Comparison of ENCODE assay signal across 24 cellular contexts in the genomic region with DNA sequence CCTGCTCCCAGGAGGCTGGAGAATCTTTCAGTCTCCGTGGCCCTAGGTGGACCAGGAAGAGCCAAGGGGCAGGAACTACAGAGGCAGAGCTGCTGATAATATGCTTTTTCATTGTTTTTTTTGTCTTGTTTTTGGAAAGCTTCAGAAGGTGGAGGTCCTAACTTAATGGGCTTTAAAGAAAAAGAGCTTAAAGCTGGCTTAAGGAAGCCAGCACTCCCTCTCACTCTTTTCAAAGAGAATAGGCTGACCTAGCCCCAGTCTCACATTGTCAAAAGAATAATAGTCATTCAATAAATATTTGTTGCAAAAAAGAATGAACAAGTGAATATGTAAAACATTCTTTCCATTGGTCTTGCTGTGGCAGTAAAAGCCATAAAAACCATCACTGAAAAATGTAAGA.
"Had no signal": no experiment of that assay in that cellular context is flagged by ENCODE, and none has a peak within 500 bp of the region (broad histone marks: within the 10 kb centered on the region; RNA-seq: fewer than 3 reads in every experiment).

No MANE protein-coding gene starts in this region.

- H3K79me2 ChIP-seq: parathyroid adenoma had no signal

- H2AFZ ChIP-seq: parathyroid adenoma had no signal

- H3K9me3 ChIP-seq: ovary, psoas muscle, right lobe of liver, sigmoid colon, stomach, thoracic aorta, thyroid gland, tibial nerve, upper lobe of left lung, vagina had no signal

- H3K4me3 ChIP-seq: ovary, psoas muscle, right lobe of liver, sigmoid colon, stomach, thoracic aorta, thyroid gland, tibial nerve, upper lobe of left lung, vagina had no signal

- H3K4me1 ChIP-seq: parathyroid adenoma, psoas muscle, right lobe of liver, sigmoid colon, stomach, thyroid gland, tibial nerve, upper lobe of left lung, vagina had no signal

- H3K27me3 ChIP-seq: ovary, right lobe of liver, sigmoid colon, stomach, tibial nerve, upper lobe of left lung, vagina had no signal

- DNase-seq: naive thymus-derived CD8-positive, alpha-beta T cell; nephron progenitor cell; occipital lobe; ovary; posterior cingulate gyrus; psoas muscle; right cardiac atrium; right lobe of liver; sigmoid colon; small intestine; stimulated activated CD4-positive, alpha-beta T cell treated with anti-CD3 and anti-CD28 coated beads, Interleukin-15, amount 100 ng/mL, for 24 hours; stimulated activated CD4-positive, alpha-beta T cell treated with anti-CD3 and anti-CD28 coated beads, Interleukin-2, amount 100 ng/mL, for 24 hours; stimulated activated CD4-positive, alpha-beta T cell treated with anti-CD3 and anti-CD28 coated beads, Interleukin-2, amount 100 ng/mL, for 48 hours; stimulated activated CD4-positive, alpha-beta T cell treated with anti-CD3 and anti-CD28 coated beads, Interleukin-4, amount 100 ng/mL, for 24 hours; stimulated activated naive B cell treated with anti-CD40 and anti-IgM and Interleukin-4, amounts not matched to agents 10 μg/mL and 1 μg/mL and 100 μg/mL, for 72 hours; stimulated activated naive CD4-positive, alpha-beta T cell treated with Interleukin-2 at 50 U/mL for 16 hours; stomach; thyroid gland; trophoblast cell; upper lobe of left lung had no signal

- H3K27ac ChIP-seq: ovary, parathyroid adenoma, psoas muscle, right lobe of liver, sigmoid colon, stomach, thoracic aorta, thyroid gland, tibial nerve, upper lobe of left lung, vagina had no signal

- H3K36me3 ChIP-seq: ovary, right lobe of liver, sigmoid colon, stomach, thoracic aorta, thyroid gland, tibial nerve, upper lobe of left lung, vagina had no signal
